In the genomic region with DNA sequence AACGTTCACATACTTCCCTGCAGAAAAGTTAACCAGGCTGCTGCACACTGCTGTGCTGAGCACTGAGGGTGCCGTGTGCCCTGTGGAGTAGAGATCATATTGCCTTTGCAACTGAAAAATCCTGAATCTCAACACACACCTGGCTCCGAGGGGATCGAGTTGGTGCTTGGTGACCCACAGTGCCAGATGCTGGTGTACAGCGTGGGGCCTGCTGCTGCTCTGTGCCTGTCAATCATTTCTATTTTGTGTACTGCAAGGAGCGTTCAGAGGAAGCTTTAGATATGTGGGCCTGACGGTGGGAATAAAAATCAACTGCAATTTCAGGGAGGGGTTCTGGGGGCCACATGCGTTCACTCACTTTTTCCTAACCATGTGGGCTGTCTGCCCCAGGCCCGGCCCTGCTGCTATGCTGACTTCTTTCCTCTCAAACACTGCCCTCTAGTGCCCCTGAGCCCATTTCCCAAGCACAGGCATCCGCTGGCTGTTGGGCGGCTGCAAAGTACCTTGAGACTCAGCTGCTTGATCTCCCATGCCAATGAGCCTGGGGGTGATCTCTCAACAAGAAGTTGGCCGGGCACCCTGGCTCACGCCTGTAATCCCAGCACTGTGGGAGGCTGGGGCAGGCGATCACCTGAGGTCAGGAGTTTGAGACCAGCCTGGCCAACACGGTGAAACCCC, we compare ENCODE assay signal across 9 cellular contexts. TPM values are rescaled to one million over a fixed set of nuclear protein-coding genes. Genes with fewer than 3 reads are reported as not detected.
A peak's percentile ranks its signal among the peaks of the same experiment; 100 is the strongest.
DNase-seq lines count a peak whose midpoint lies in the region; ATAC-seq, FAIRE-seq and TF ChIP-seq lines count a peak whose summit lies in the region.
"Had no signal": no experiment of that assay in that cellular context is flagged by ENCODE, and none has a peak within 500 bp of the region (broad histone marks: within the 10 kb centered on the region; RNA-seq: fewer than 3 reads in every experiment).

No MANE protein-coding gene starts in this region.

- H3K27me3 ChIP-seq in astrocyte (ENCODE audit: insufficient read depth, low read length) = no peaks in the 10 kb centered on the region

- no peak overlapping the region for H3K4me3 Mint-ChIP-seq in astrocyte (ENCODE audit: unreplicated experiment)

- H3K36me3 ChIP-seq in astrocyte (ENCODE audit: insufficient read depth, low read length) = no peaks in the 10 kb centered on the region

- no peak overlapping the region for H2AFZ ChIP-seq in astrocyte (ENCODE audit: low read depth, low read length)

- no peaks in the 10 kb centered on the region for H3K9me3 Mint-ChIP-seq in astrocyte (ENCODE audit: unreplicated experiment)

- peaks cover 51% of the 10 kb centered on the region for H4K20me1 ChIP-seq in astrocyte (ENCODE audit: insufficient read depth, low read length)

- H3K27me3 Mint-ChIP-seq in astrocyte (ENCODE audit: low read depth, unreplicated experiment) = no peaks in the 10 kb centered on the region

- peak; percentile 42 for TF ChIP-seq CTCF in astrocyte (IDR thresholded peaks at IDR 0.05; ENCODE audit: insufficient read depth, low read depth, low read length)

- FAIRE-seq in astrocyte (lab: Jason Lieb, UNC) (no peak), urothelium cell line (lab: Jason Lieb, UNC) (no peak)

- H3K4me2 ChIP-seq in astrocyte (ENCODE audit: low read length) = no peak overlapping the region

- peaks cover 3% of the 10 kb centered on the region for H3K4me1 Mint-ChIP-seq in astrocyte (ENCODE audit: low read depth, unreplicated experiment)

- peaks cover 15% of the 10 kb centered on the region for H3K36me3 Mint-ChIP-seq in astrocyte (ENCODE audit: low read depth, unreplicated experiment)

- H3K27ac ChIP-seq in astrocyte (ENCODE audit: low read depth, low read length) = no peak overlapping the region

- ATAC-seq in GM18907 (IDR thresholded peaks at IDR 0.05; ENCODE audit: unreplicated experiment) (no peak), HG03520 (IDR thresholded peaks at IDR 0.05; ENCODE audit: unreplicated experiment) (no peak), HG03159 (IDR thresholded peaks at IDR 0.05; ENCODE audit: unreplicated experiment) (no peak)

- DNase-seq in EH (ENCODE audit: low read depth) (peak; percentile 35), NCI-H1694 (lab: John Stamatoyannopoulos, UW) (peak; percentile 7), astrocyte (ENCODE audit: low read depth) (no peak), kidney tubule cell (ENCODE audit: low spot score) (peak; percentile 63), urothelium cell line (ENCODE audit: low spot score) (peak; percentile 43)

- H3K9ac ChIP-seq in astrocyte (ENCODE audit: low read length) = no peak overlapping the region

- peaks cover 4% of the 10 kb centered on the region for H3K4me1 ChIP-seq in astrocyte (ENCODE audit: insufficient read depth, low read length)

- no peak overlapping the region for H3K4me3 ChIP-seq in astrocyte (ENCODE audit: insufficient read depth, low read depth, low read length)
- H3K4me3 ChIP-seq: lung had no signal

- H3K9me3 ChIP-seq in astrocyte (ENCODE audit: insufficient read depth, low read depth, low read length) = no peaks in the 10 kb centered on the region

- H3K79me2 ChIP-seq in astrocyte (ENCODE audit: insufficient read depth, low read length) = peaks cover 4% of the 10 kb centered on the region

- no peak overlapping the region for H3K27ac Mint-ChIP-seq in astrocyte (ENCODE audit: unreplicated experiment)

RNA-seq across cellular contexts. Expression of a gene that starts 9.7 kb away (rescaled TPM):
- 193 and 201 TPM in 2 replicates for total RNA-seq in astrocyte

RNA-seq across cellular contexts. Expression of a gene that starts 24.0 kb away (rescaled TPM):
- 8.4 and 12.6 TPM in 2 replicates for total RNA-seq in astrocyte

RNA-seq across cellular contexts. Expression of a gene that starts 24.3 kb away (rescaled TPM):
- total RNA-seq in astrocyte = 3.7 and 3.8 TPM in 2 replicates

RNA-seq across cellular contexts. Expression of a gene that starts 33.8 kb away (rescaled TPM):
- total RNA-seq in astrocyte = 57.9 and 64.2 TPM in 2 replicates
